ENCODE assay signal across 8 cellular contexts in the genomic region with DNA sequence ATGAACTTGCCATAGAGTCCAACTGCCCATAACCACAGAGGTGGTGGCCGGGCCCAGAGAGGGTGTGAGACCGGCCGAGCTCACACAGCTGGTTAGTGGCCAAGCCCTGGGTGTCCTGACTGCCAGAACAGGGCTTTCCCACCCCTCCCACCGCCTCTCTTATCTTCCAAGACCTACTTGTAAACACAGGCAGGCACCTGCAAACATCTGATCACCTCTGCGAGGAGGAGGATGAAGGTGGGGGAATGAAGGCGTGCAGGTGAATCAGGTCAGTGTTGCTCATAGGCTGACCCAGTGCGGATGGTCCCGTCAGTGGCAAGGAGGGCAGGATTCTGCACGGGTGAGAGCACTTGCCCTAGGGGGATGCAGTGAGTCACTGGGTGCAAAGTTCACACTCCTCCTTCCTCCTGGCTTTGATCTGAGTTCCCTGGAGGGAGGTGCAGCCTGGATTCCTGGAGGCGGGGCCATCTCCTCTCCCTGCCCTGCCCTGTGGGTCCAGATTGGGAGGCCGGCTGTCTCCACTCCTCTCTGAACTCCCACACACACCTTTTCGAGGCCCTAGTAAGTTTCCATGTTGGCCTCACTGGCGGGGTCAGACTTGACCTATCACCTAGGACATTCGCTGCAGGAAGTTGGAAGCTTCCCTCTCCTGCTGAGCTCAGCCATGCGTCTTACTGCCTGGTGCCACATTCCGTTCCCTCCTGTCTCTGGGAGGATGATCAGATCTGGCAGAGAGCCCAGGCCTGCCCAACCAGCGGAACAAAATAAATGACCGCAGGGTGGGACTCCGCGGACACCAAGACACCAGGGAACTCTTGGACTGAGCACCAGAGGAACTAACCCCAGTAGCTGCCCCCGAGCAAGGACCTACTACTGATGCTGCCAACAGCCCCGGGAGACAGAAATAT. TPM values are rescaled to one million over a fixed set of nuclear protein-coding genes. Genes with fewer than 3 reads are reported as not detected.
DNase-seq lines count a peak whose midpoint lies in the region; ATAC-seq lines count a peak whose summit lies in the region.

No MANE protein-coding gene starts in this region.

- H3K4me3 ChIP-seq in right cardiac atrium (ENCODE audit: low read length), result no peak overlapping the region
- H3K4me3 ChIP-seq in stomach smooth muscle (ENCODE audit: low read length in 2 of 2), result no peak overlapping the region

- peak overlapping the region; percentile 14 for H3K27ac ChIP-seq in right cardiac atrium (ENCODE audit: low read length)
- peak overlapping the region; percentile 2 for H3K27ac ChIP-seq in stomach smooth muscle (ENCODE audit: low read length)

- H3K4me1 ChIP-seq in right cardiac atrium (ENCODE audit: control insufficient read depth, insufficient read depth, low read length) (peaks cover 9% of the 10 kb centered on the region), stomach smooth muscle (ENCODE audit: control insufficient read depth, insufficient read depth, low read length) (peaks cover 23% of the 10 kb centered on the region)

- WGBS in right cardiac atrium, result 46% methylated on average over 22 of the region's 22 CpGs

- no peaks in the 10 kb centered on the region for H3K27me3 ChIP-seq in right cardiac atrium (ENCODE audit: control insufficient read depth, insufficient read depth)
- H3K27me3 ChIP-seq in stomach smooth muscle (ENCODE audit: control insufficient read depth in 1 of 2, insufficient read depth in 2 of 2, low read length in 2 of 2), result no peaks in the 10 kb centered on the region

- no peaks in the 10 kb centered on the region for H3K36me3 ChIP-seq in stomach smooth muscle (ENCODE audit: control insufficient read depth in 2 of 2, insufficient read depth in 2 of 2, low read length in 2 of 2)

- DNase-seq in HK-2 (ENCODE audit: unreplicated experiment) (peak; percentile 95), T1000 (lab: John Stamatoyannopoulos, UW) (peak; percentile 92), right cardiac atrium (peak; percentile 67 to 68 (median 67)), NCI-H774 (lab: John Stamatoyannopoulos, UW) (no peak), NCI-H128 (lab: John Stamatoyannopoulos, UW; ENCODE audit: unreplicated experiment) (no peak)

- H3K9me3 ChIP-seq in right cardiac atrium (ENCODE audit: control insufficient read depth, low read length), result no peaks in the 10 kb centered on the region
- no peaks in the 10 kb centered on the region for H3K9me3 ChIP-seq in stomach smooth muscle (ENCODE audit: control insufficient read depth in 2 of 2, low read length in 2 of 2)

- intact Hi-C loops in right cardiac atrium (cut with DNase I), result loop anchor here in 2 of 4 donors (5.0 kb wide), 1 partner anchor 192 kb away; no protein-coding TSS in a partner anchor

- peak; percentile 59 to 72 for ATAC-seq in right cardiac atrium
- no peak for ATAC-seq in GM18867 (IDR thresholded peaks at IDR 0.05; ENCODE audit: unreplicated experiment)
- no peak for ATAC-seq in GM21717 (IDR thresholded peaks at IDR 0.05; ENCODE audit: unreplicated experiment)

- H3K9ac ChIP-seq in stomach smooth muscle (ENCODE audit: low read length in 2 of 2), result no peak overlapping the region

RNA-seq across cellular contexts. Expression of a gene that starts 7.3 kb away (rescaled TPM):
- 1 to 10 TPM; 3.3 to 4.0 (median 3.5) TPM for total RNA-seq in right cardiac atrium
- 11.7 TPM for polyA plus RNA-seq in right cardiac atrium

RNA-seq across cellular contexts. Expression of a gene that starts 41.6 kb away (rescaled TPM):
- 100 to 1,000 TPM in 1 of 4 donors, 10 to 100 TPM in 3; 83.6 to 112 (median 94.6) TPM for total RNA-seq in right cardiac atrium
- 95.0 TPM for polyA plus RNA-seq in right cardiac atrium

RNA-seq across cellular contexts. Expression of a gene that starts 47.3 kb away (rescaled TPM):
- total RNA-seq in right cardiac atrium, result 10 to 100 TPM; 25.9 to 34.2 (median 31.9) TPM
- polyA plus RNA-seq in right cardiac atrium, result 15.2 TPM

RNA-seq across cellular contexts. Expression of a gene that starts 57.9 kb away (rescaled TPM):
- not detected for total RNA-seq in right cardiac atrium
- polyA plus RNA-seq in right cardiac atrium, result not detected

Comparison
In these comparisons a context has a peak if more than half of its experiments do, and no peak if none do; other contexts are left out.
1. DNase-seq: peak in HK-2 (single experiment), T1000 (single experiment) and right cardiac atrium (3 of 3); none in NCI-H774 (single experiment) and NCI-H128 (single experiment).
2. ATAC-seq: peak in right cardiac atrium (2 of 2); none in GM18867 (single experiment) and GM21717 (single experiment).